ENCODE assay signal across 2 cellular contexts in genomic region chr3:153979419-153980251, GRCh38.
TF ChIP-seq lines count a peak whose summit lies in the region.

No MANE protein-coding gene starts in this region.

TF ChIP-seq in HCT116, 20 proteins besides CTCF, POLR2A, EP300 and RAD21:
- no peak for TF ChIP-seq ATF3 (IDR thresholded peaks at IDR 0.05)
- TF ChIP-seq ELF1 (IDR thresholded peaks at IDR 0.05; ENCODE audit: borderline replicate concordance, low read depth), result no peak
- no peak for TF ChIP-seq CBX3 (IDR thresholded peaks at IDR 0.05; ENCODE audit: low read depth)
- no peak for TF ChIP-seq EZH2phosphoT487 (IDR thresholded peaks at IDR 0.05; ENCODE audit: borderline replicate concordance)
- no peak for TF ChIP-seq POLR2AphosphoS5 (IDR thresholded peaks at IDR 0.05; ENCODE audit: low read depth, low read length)
- no peak for TF ChIP-seq TCF7L2 (IDR thresholded peaks at IDR 0.05; ENCODE audit: borderline replicate concordance, extremely low read depth, insufficient read depth, insufficient read length)
- no peak for TF ChIP-seq FOSL1 (IDR thresholded peaks at IDR 0.05; ENCODE audit: low read depth)

TF ChIP-seq in K562, 482 proteins besides CTCF, POLR2A, EP300 and RAD21 (continued from another document):
- no peak for TF ChIP-seq KLF13 (tag; IDR thresholded peaks at IDR 0.05; ENCODE audit: borderline replicate concordance, low read depth)
TF ChIP-seq in K562: peak in this region for 1.
